Comparison of ENCODE assay signal across 8 cellular contexts in the genomic region with DNA sequence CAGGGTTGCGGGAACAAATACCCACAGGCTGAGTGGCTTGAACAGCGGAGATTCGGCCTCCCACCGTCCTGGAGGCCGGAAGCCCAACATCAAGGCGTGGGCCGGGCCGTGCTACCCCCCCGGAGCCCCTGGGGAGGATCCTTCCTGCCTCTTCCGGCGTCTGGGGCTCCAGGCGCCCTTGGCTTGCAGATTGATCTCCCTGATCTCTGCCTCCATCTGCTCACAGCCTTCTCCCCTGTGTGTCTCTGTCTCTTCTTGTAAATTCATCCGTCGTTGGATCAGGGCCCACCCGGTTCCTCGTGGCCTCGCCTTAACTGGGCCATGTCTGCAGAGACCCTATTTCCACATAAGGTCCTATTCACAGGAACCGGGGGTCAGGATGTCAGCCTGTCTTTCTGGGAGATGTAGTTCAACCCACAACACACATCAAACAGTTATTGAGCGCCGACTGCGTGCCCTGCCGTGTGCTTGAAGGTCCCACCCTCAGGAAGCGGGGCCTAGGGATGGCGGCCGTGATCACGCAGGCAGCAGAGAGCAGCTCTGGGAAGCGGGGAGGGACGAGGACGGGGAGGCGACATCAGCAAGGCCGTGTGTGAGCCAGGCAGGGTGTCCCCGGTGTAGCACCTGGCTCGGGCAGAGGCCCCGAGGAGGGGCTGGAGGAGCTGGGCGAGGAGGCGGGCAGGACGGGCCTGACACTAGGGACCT. TPM values are rescaled to one million over a fixed set of nuclear protein-coding genes. Genes with fewer than 3 reads are reported as not detected.
DNase-seq lines count a peak whose midpoint lies in the region; ATAC-seq and TF ChIP-seq lines count a peak whose summit lies in the region.

No MANE protein-coding gene starts in this region.

- H3K4me3 ChIP-seq in CD4-positive, CD25-positive, alpha-beta regulatory T cell (ENCODE audit: low read depth, low read length) = peak overlapping the region; percentile 70
- peak overlapping the region; percentile 7 for H3K4me3 ChIP-seq in ovary

- no peak for TF ChIP-seq EP300 in ovary (IDR thresholded peaks at IDR 0.05)

- no peak for TF ChIP-seq POLR2A in ovary (IDR thresholded peaks at IDR 0.05)

- peak; percentile 51 to 89 (median 55) for DNase-seq in CD4-positive, CD25-positive, alpha-beta regulatory T cell
- DNase-seq in activated CD8-positive, alpha-beta memory T cell treated with anti-CD3 and anti-CD28 coated beads for 48 hours (ENCODE audit: low read depth in 2 of 3, low spot score in 2 of 3) = peak in 2 of 3 experiments; percentile 39 to 44
- DNase-seq in ovary = peak in 4 of 5 donors; percentile 52 to 86 (median 71)

- intact Hi-C loops in ovary (cut with DNase I) = no loop called here

- peaks cover 14% of the 10 kb centered on the region for H3K27me3 Mint-ChIP-seq in CD4-positive, CD25-positive, alpha-beta regulatory T cell

- ATAC-seq in CD4-positive, CD25-positive, alpha-beta regulatory T cell (ENCODE audit: low read depth in 2 of 2) = peak; percentile 70 to 71
- ATAC-seq in esophagus mucosa (peak; percentile 14), GM19023 (IDR thresholded peaks at IDR 0.05; ENCODE audit: unreplicated experiment) (no peak), HG03432 (IDR thresholded peaks at IDR 0.05; ENCODE audit: unreplicated experiment) (no peak), GM21786 (IDR thresholded peaks at IDR 0.05; ENCODE audit: unreplicated experiment) (no peak)

- TF ChIP-seq CTCF in ovary (IDR thresholded peaks at IDR 0.05) = no peak

- no peaks in the 10 kb centered on the region for H3K36me3 ChIP-seq in CD4-positive, CD25-positive, alpha-beta regulatory T cell (ENCODE audit: control insufficient read depth, insufficient read depth, low read length)
- H3K36me3 ChIP-seq in KOPT-K1 (ENCODE audit: insufficient read depth, low read length) (peaks cover 22% of the 10 kb centered on the region), ovary (no peaks in the 10 kb centered on the region)

- H3K4me1 ChIP-seq in CD4-positive, CD25-positive, alpha-beta regulatory T cell (ENCODE audit: control insufficient read depth, insufficient read depth, low read length, poor library complexity, severe bottlenecking) = peaks cover 35% of the 10 kb centered on the region
- peaks cover 5% of the 10 kb centered on the region for H3K4me1 ChIP-seq in ovary (ENCODE audit: insufficient read depth)

- H3K4me1 Mint-ChIP-seq in CD4-positive, CD25-positive, alpha-beta regulatory T cell = peaks cover 0 to 22% (median 11%) of the 10 kb centered on the region in 4 donors

- peak overlapping the region; percentile 32 to 94 (median 94) for H3K27ac Mint-ChIP-seq in CD4-positive, CD25-positive, alpha-beta regulatory T cell

- H3K36me3 Mint-ChIP-seq in CD4-positive, CD25-positive, alpha-beta regulatory T cell = peaks cover 3% of the 10 kb centered on the region

- peak overlapping the region; percentile 84 to 98 (median 94) for H3K4me3 Mint-ChIP-seq in CD4-positive, CD25-positive, alpha-beta regulatory T cell

- H3K27me3 ChIP-seq in CD4-positive, CD25-positive, alpha-beta regulatory T cell (ENCODE audit: control insufficient read depth, insufficient read depth, low read length) = no peaks in the 10 kb centered on the region
- no peaks in the 10 kb centered on the region for H3K27me3 ChIP-seq in ovary

- H3K9me3 Mint-ChIP-seq in CD4-positive, CD25-positive, alpha-beta regulatory T cell = peaks cover 0 to 2% (median 0%) of the 10 kb centered on the region in 7 donors

- 32 to 37% (median 34%) methylated on average over 37 of the region's 37 CpGs for whole genome bisulfite sequencing in ovary, 3 donors

- H3K9me3 ChIP-seq in CD4-positive, CD25-positive, alpha-beta regulatory T cell (ENCODE audit: control insufficient read depth in 2 of 2, low read length in 2 of 2) = no peaks in the 10 kb centered on the region
- no peaks in the 10 kb centered on the region for H3K9me3 ChIP-seq in KOPT-K1 (ENCODE audit: insufficient read depth, low read length, poor library complexity, severe bottlenecking)
- H3K9me3 ChIP-seq in ovary = no peaks in the 10 kb centered on the region

- H3K27ac ChIP-seq in CD4-positive, CD25-positive, alpha-beta regulatory T cell (ENCODE audit: insufficient read depth, low read length, poor library complexity, severe bottlenecking) = peak overlapping the region; percentile 69
- H3K27ac ChIP-seq in KOPT-K1 (ENCODE audit: low read depth, low read length, poor library complexity, severe bottlenecking) (peak overlapping the region; percentile 90), ovary (no peak overlapping the region)

RNA-seq across cellular contexts. Expression of a gene that starts 21.3 kb away (rescaled TPM):
- total RNA-seq in CD4-positive, CD25-positive, alpha-beta regulatory T cell = 1.2 TPM
- polyA plus RNA-seq in CD4-positive, CD25-positive, alpha-beta regulatory T cell = not detected
- total RNA-seq in esophagus mucosa = 0.48 TPM
- total RNA-seq in ovary = under 1 TPM in 3 of 7 donors, not detected in 4; 0.07 to 0.23 (median 0.10) TPM
- polyA plus RNA-seq in ovary = under 1 TPM in 1 of 2 donors, not detected in 1; 0.13 TPM

RNA-seq across cellular contexts. Expression of a gene that starts 22.4 kb away (rescaled TPM):
- 62.9 TPM for total RNA-seq in CD4-positive, CD25-positive, alpha-beta regulatory T cell
- polyA plus RNA-seq in CD4-positive, CD25-positive, alpha-beta regulatory T cell = 10 to 100 TPM; 25.4 to 38.1 (median 34.1) TPM
- total RNA-seq in esophagus mucosa = 24.5 TPM
- 10 to 100 TPM; 19.9 to 52.3 (median 43.9) TPM for total RNA-seq in ovary
- polyA plus RNA-seq in ovary = 10 to 100 TPM; 13.5 to 39.6 TPM

RNA-seq across cellular contexts. Expression of a gene that starts 28.7 kb away (rescaled TPM):
- 0.81 TPM for total RNA-seq in CD4-positive, CD25-positive, alpha-beta regulatory T cell
- polyA plus RNA-seq in CD4-positive, CD25-positive, alpha-beta regulatory T cell = under 1 TPM in 1 of 4 donors, not detected in 3; 0.17 TPM
- total RNA-seq in esophagus mucosa (0.12 TPM), ovary (1 to 10 TPM in 6 of 7 donors, under 1 TPM in 1; 0.23 to 4.4 (median 2.2) TPM)
- polyA plus RNA-seq in ovary = 1 to 10 TPM in 1 of 2 donors, not detected in 1; 4.2 TPM

RNA-seq across cellular contexts. Expression of a gene that starts 38.6 kb away (rescaled TPM):
- 132 TPM for total RNA-seq in CD4-positive, CD25-positive, alpha-beta regulatory T cell
- polyA plus RNA-seq in CD4-positive, CD25-positive, alpha-beta regulatory T cell = 100 to 1,000 TPM; 282 to 338 (median 300) TPM
- total RNA-seq in esophagus mucosa = 320 TPM
- 100 to 1,000 TPM; 225 to 484 (median 324) TPM for total RNA-seq in ovary
- 100 to 1,000 TPM; 111 to 290 TPM for polyA plus RNA-seq in ovary

RNA-seq across cellular contexts. Expression of a gene that starts 52.1 kb away (rescaled TPM):
- total RNA-seq in CD4-positive, CD25-positive, alpha-beta regulatory T cell = 124 TPM
- 10 to 100 TPM; 57.2 to 80.8 (median 76.9) TPM for polyA plus RNA-seq in CD4-positive, CD25-positive, alpha-beta regulatory T cell
- total RNA-seq in esophagus mucosa (53.0 TPM), ovary (10 to 100 TPM; 26.6 to 52.2 (median 34.5) TPM)
- 10 to 100 TPM in 1 of 2 donors, 1 to 10 TPM in 1; 1.5 to 29.4 TPM for polyA plus RNA-seq in ovary

Comparison
In these comparisons a context has a peak if more than half of its experiments do, and no peak if none do; other contexts are left out.
1. ATAC-seq: peak in CD4-positive, CD25-positive, alpha-beta regulatory T cell (2 of 2) and esophagus mucosa (single experiment); none in GM19023 (single experiment), HG03432 (single experiment) and GM21786 (single experiment).
2. H3K27ac ChIP-seq: peak in CD4-positive, CD25-positive, alpha-beta regulatory T cell (single experiment) and KOPT-K1 (single experiment); none in ovary (0 of 2).
3. Peak in every context shown above with its lines, with median percentiles within 50 percentile points of each other: DNase-seq.